ENCODE assay signal across 8 cellular contexts in genomic region chr2:3379339-3379646, GRCh38. TPM values are rescaled to one million over a fixed set of nuclear protein-coding genes. Genes with fewer than 3 reads are reported as not detected.
DNase-seq lines count a peak whose midpoint lies in the region; ATAC-seq and TF ChIP-seq lines count a peak whose summit lies in the region.

No MANE protein-coding gene starts in this region.

- intact Hi-C loops in esophagus squamous epithelium (cut with DNase I) (no loop called here), prostate gland (cut with DNase I) (loop anchor here (5.0 kb wide), 2 partner anchors 178 to 198 kb away; partner anchors contain the start of genes RNASEH1 and RPS7)

- no peak for ATAC-seq in HG02938 (IDR thresholded peaks at IDR 0.05; ENCODE audit: unreplicated experiment)

- CTCF ChIA-PET in RWPE1 (lab: Yijun Ruan, JAX), result interaction anchor here (0.6 to 0.7 kb wide), 3 partner anchors 60 to 1713 kb away, joined by 3 read pairs; no protein-coding TSS in a partner anchor

- H3K27me3 ChIP-seq in GM06990 (replicated peaks; ENCODE audit: control insufficient read depth, insufficient read depth, low read length), result no peaks in the 10 kb centered on the region
- H3K27me3 ChIP-seq in esophagus squamous epithelium, result no peaks in the 10 kb centered on the region
- no peaks in the 10 kb centered on the region for H3K27me3 ChIP-seq in prostate gland (replicated peaks; ENCODE audit: insufficient read depth)

- 13 to 56% methylated on average over 2 to 7 of the region's 8 CpGs for WGBS in esophagus squamous epithelium, 2 donors
- WGBS in prostate gland, result 8% methylated on average over 8 of the region's 8 CpGs

- TF ChIP-seq POLR2A in esophagus squamous epithelium (IDR thresholded peaks at IDR 0.05) (no peak), prostate gland (IDR thresholded peaks at IDR 0.05) (no peak)

- H3K27ac ChIP-seq in RWPE1 (peak overlapping the region; percentile 85), esophagus squamous epithelium (peak overlapping the region; percentile 87 to 95 (median 94)), prostate gland (peak overlapping the region; percentile 76 to 82)

- H3K36me3 ChIP-seq in GM06990 (ENCODE audit: control insufficient read depth, insufficient read depth, low read length) (no peaks in the 10 kb centered on the region), esophagus squamous epithelium (peaks cover 0 to 24% (median 0%) of the 10 kb centered on the region in 3 donors), prostate gland (no peaks in the 10 kb centered on the region)

- no peak for TF ChIP-seq CTCF in GM06990 (IDR thresholded peaks at IDR 0.05; ENCODE audit: insufficient read depth, low read length, poor library complexity, severe bottlenecking)
- TF ChIP-seq CTCF in RWPE1 (conservative IDR thresholded peaks at IDR 0.05; ENCODE audit: low read depth), result no peak
- TF ChIP-seq CTCF in esophagus squamous epithelium (IDR thresholded peaks at IDR 0.05), result no peak
- TF ChIP-seq CTCF in prostate gland (IDR thresholded peaks at IDR 0.05), result no peak

- DNase-seq in GM06990 (ENCODE audit: extremely low read depth, insufficient read length), result no peak
- DNase-seq in RWPE1 (ENCODE audit: low spot score), result no peak
- no peak for DNase-seq in esophagus squamous epithelium (lab: John Stamatoyannopoulos, UW)
- no peak for DNase-seq in prostate gland (ENCODE audit: low spot score)
- no peak for DNase-seq in LoVo (ENCODE audit: low spot score)
- DNase-seq in NCI-H1092 (lab: John Stamatoyannopoulos, UW), result no peak
- no peak for DNase-seq in GM19240 (ENCODE audit: insufficient read length, low spot score)

- POLR2A ChIA-PET in RWPE1 (lab: Yijun Ruan, JAX; ENCODE audit: low non-redundant PET), result no interaction called here

- peaks cover 20 to 52% (median 27%) of the 10 kb centered on the region in 3 donors for H3K4me1 ChIP-seq in esophagus squamous epithelium
- H3K4me1 ChIP-seq in prostate gland (replicated peaks), result no peaks in the 10 kb centered on the region

- no peaks in the 10 kb centered on the region for H3K9me3 ChIP-seq in esophagus squamous epithelium
- no peaks in the 10 kb centered on the region for H3K9me3 ChIP-seq in prostate gland

- H3K4me3 ChIP-seq in GM06990 (replicated peaks; ENCODE audit: low read depth, low read length), result peak overlapping the region; percentile 87
- peak overlapping the region; percentile 73 to 96 (median 90) for H3K4me3 ChIP-seq in esophagus squamous epithelium
- peak overlapping the region; percentile 61 to 72 for H3K4me3 ChIP-seq in prostate gland

RNA-seq across cellular contexts. Expression of gene TRAPPC12, which starts 0.2 kb away (rescaled TPM):
- total RNA-seq in esophagus squamous epithelium (10 to 100 TPM; 28.4 to 64.7 (median 55.9) TPM), prostate gland (100 to 1,000 TPM; 114 to 128 TPM)

RNA-seq across cellular contexts. Expression of gene EIPR1, which starts 1.7 kb away (rescaled TPM):
- total RNA-seq in esophagus squamous epithelium (10 to 100 TPM; 27.3 to 50.6 (median 31.9) TPM), prostate gland (10 to 100 TPM; 30.0 to 52.3 TPM)
